10 cellular contexts compared by ENCODE assay signal in genomic region chr19:44758596-44758995, GRCh38. TPM values are rescaled to one million over a fixed set of nuclear protein-coding genes. Genes with fewer than 3 reads are reported as not detected.
DNase-seq lines count a peak whose midpoint lies in the region; ATAC-seq, FAIRE-seq and TF ChIP-seq lines count a peak whose summit lies in the region.
"Had no signal": no experiment of that assay in that cellular context is flagged by ENCODE, and none has a peak within 500 bp of the region (broad histone marks: within the 10 kb centered on the region; RNA-seq: fewer than 3 reads in every experiment).

No MANE protein-coding gene starts in this region.

- peak overlapping the region in 1 of 2 experiments; percentile 92; a peak in 3 of 6 replicates for H3K27ac ChIP-seq in A549
- no peak overlapping the region for H3K27ac ChIP-seq in HUES6 (ENCODE audit: low read depth, low read length)
- peak overlapping the region; percentile 90 to 100 (median 95) for H3K27ac ChIP-seq in esophagus squamous epithelium

- intact Hi-C loops in esophagus squamous epithelium (cut with DNase I): no loop called here

- peaks cover 58% of the 10 kb centered on the region for H3K4me1 ChIP-seq in A549
- H3K4me1 ChIP-seq in HUES6 (ENCODE audit: control insufficient read depth, insufficient read depth, low read length): peaks cover 26% of the 10 kb centered on the region
- peaks cover 41 to 73% (median 49%) of the 10 kb centered on the region in 3 donors for H3K4me1 ChIP-seq in esophagus squamous epithelium

- no peak for TF ChIP-seq EP300 in A549 (IDR thresholded peaks at IDR 0.05)

- FAIRE-seq in A549 (lab: Jason Lieb, UNC): no peak

- peak overlapping the region; percentile 82 to 86 (median 85) for H3K4me3 Mint-ChIP-seq in nephron

- H3K36me3 Mint-ChIP-seq in nephron (ENCODE audit: low read depth): peaks cover 10% of the 10 kb centered on the region

- no peaks in the 10 kb centered on the region for H3K9me3 ChIP-seq in A549
- no peaks in the 10 kb centered on the region for H3K9me3 ChIP-seq in HUES6 (ENCODE audit: control insufficient read depth, insufficient read depth, low read depth, low read length)
- H3K9me3 ChIP-seq in esophagus squamous epithelium: no peaks in the 10 kb centered on the region

- H3K4me1 Mint-ChIP-seq in nephron: peaks cover 36% of the 10 kb centered on the region

- no peak for TF ChIP-seq RAD21 in A549 (conservative IDR thresholded peaks at IDR 0.05 in 1 of 2, IDR thresholded peaks at IDR 0.05 in 1 of 2)

- CTCF ChIA-PET in A549 (lab: Yijun Ruan, JAX): interaction anchor here (1.3 to 48.5 kb wide), 3 partner anchors 10 to 33 kb away, joined by 3 to 1899 read pairs (median 175); no protein-coding TSS in a partner anchor

- no peaks in the 10 kb centered on the region for H3K9me3 Mint-ChIP-seq in nephron

- TF ChIP-seq POLR2A in A549 (IDR thresholded peaks at IDR 0.05; ENCODE audit: low read length) (no peak), esophagus squamous epithelium (IDR thresholded peaks at IDR 0.05) (no peak)

- TF ChIP-seq CTCF in A549 (IDR thresholded peaks at IDR 0.05) (no peak), esophagus squamous epithelium (IDR thresholded peaks at IDR 0.05) (no peak), nephron (IDR thresholded peaks at IDR 0.05; ENCODE audit: unreplicated experiment in 3 of 3) (no peak)

- POLR2A ChIA-PET in A549 (lab: Yijun Ruan, JAX): no interaction called here

- peak overlapping the region; percentile 58 to 79 (median 76) for H3K27ac Mint-ChIP-seq in nephron

- no peak overlapping the region for H3K4me3 ChIP-seq in A549
- H3K4me3 ChIP-seq in HUES6 (ENCODE audit: low read depth, low read length): peak overlapping the region; percentile 67
- H3K4me3 ChIP-seq in esophagus squamous epithelium: peak overlapping the region in 3 of 4 donors; percentile 39 to 61 (median 47)

- peaks cover 19% of the 10 kb centered on the region for H3K27me3 Mint-ChIP-seq in nephron (ENCODE audit: low read depth)

- peak overlapping the region; percentile 29 for H3K9ac ChIP-seq in HUES6 (ENCODE audit: low read length)

- peak in 1 of 2 experiments; percentile 11; a peak in 3 of 6 replicates for ATAC-seq in A549

- H3K36me3 ChIP-seq in HUES6 (ENCODE audit: control insufficient read depth, insufficient read depth, low read length): no peaks in the 10 kb centered on the region
- H3K36me3 ChIP-seq in esophagus squamous epithelium: peaks cover 41 to 78% (median 46%) of the 10 kb centered on the region in 3 donors

- no peak overlapping the region for H3K4me2 ChIP-seq in A549

- DNase-seq in A549 (ENCODE audit: low read depth in 1 of 2, low spot score in 1 of 2) (peak in 1 of 2 experiments; percentile 76), esophagus squamous epithelium (lab: John Stamatoyannopoulos, UW) (no peak), NCI-H2107 treated with DMSO at 0.1 percent for 48 hours (lab: John Stamatoyannopoulos, UW; ENCODE audit: unreplicated experiment) (no peak), 8988T (no peak), cortex of kidney (lab: John Stamatoyannopoulos, UW) (no peak)
- no peak for DNase-seq in effector CD8-positive, alpha-beta T cell (lab: John Stamatoyannopoulos, UW)
- DNase-seq: DMS79, NCI-H2171 had no signal

- 74% methylated on average over 9 of the region's 9 CpGs for WGBS in A549 (ENCODE audit: missing lambda C conversion rate)
- WGBS in esophagus squamous epithelium, 2 donors: 57 to 84% methylated on average over 5 to 7 of the region's 9 CpGs

- H3K27me3 ChIP-seq in HUES6 (ENCODE audit: control insufficient read depth, insufficient read depth, low read length): peaks cover 40% of the 10 kb centered on the region
- H3K27me3 ChIP-seq in esophagus squamous epithelium: no peaks in the 10 kb centered on the region

TF ChIP-seq in A549, 52 proteins besides CTCF, POLR2A, EP300 and RAD21:
- TF ChIP-seq KDM5A (IDR thresholded peaks at IDR 0.05) (no peak), FOSL2 (IDR thresholded peaks at IDR 0.05) (no peak), FOSL2 (CRISPR knock-in tag; IDR thresholded peaks at IDR 0.05) (no peak), TFCP2L1 (CRISPR knock-in tag; IDR thresholded peaks at IDR 0.05) (0 out of 2 replicates have a peak, but pooled peaks have one; percentile 34), HOXB5 (CRISPR knock-in tag; IDR thresholded peaks at IDR 0.05) (no peak), ZFP36 (IDR thresholded peaks at IDR 0.05; ENCODE audit: borderline replicate concordance, partially characterized antibody) (peak; percentile 77), HOXA7 (CRISPR knock-in tag; IDR thresholded peaks at IDR 0.05) (no peak), HEYL (CRISPR knock-in tag; IDR thresholded peaks at IDR 0.05) (no peak), JUN (IDR thresholded peaks at IDR 0.05) (peak in 1 of 2 experiments; percentile 46; a peak in 2 of 5 replicates)
TF ChIP-seq in A549: peak in this region for 3.

RNA-seq across cellular contexts. Expression of gene BCL3, which starts 10.1 kb away (rescaled TPM):
- polyA plus RNA-seq in A549 (2011; rRNA removed) (22.6 and 25.3 TPM in 2 replicates), A549 (2017; fragmentation: RNase III; extraction: RNeasy Plus Mini Kit Qiagen cat#74134 plus additional on column Dnase treatment) (49.6 to 80.7 TPM (median 72.1 TPM) in 3 replicates)
- 103 and 138 TPM in 2 replicates for polyA plus RNA-seq in A549 (2012; cell fraction: cytosol; rRNA removed)
- polyA plus RNA-seq in A549 (2012; cell fraction: nucleus; rRNA removed): 302 and 387 TPM in 2 replicates
- polyA minus RNA-seq in A549 (2011; rRNA and poly(A)+ RNA removed): 27.4 and 33.8 TPM in 2 replicates
- 10 to 100 TPM; 26.6 to 88.9 (median 51.4) TPM for total RNA-seq in esophagus squamous epithelium

RNA-seq across cellular contexts. Expression of gene CBLC, which starts 19.1 kb away (rescaled TPM):
- polyA plus RNA-seq in A549 (2011; rRNA removed) (not detected in 2 replicates), A549 (2017; fragmentation: RNase III; extraction: RNeasy Plus Mini Kit Qiagen cat#74134 plus additional on column Dnase treatment) (not detected in 3 replicates)
- 0.09 and 0.16 TPM in 2 replicates for polyA plus RNA-seq in A549 (2012; cell fraction: cytosol; rRNA removed)
- polyA plus RNA-seq in A549 (2012; cell fraction: nucleus; rRNA removed): 0.16 and 0.21 TPM in 2 replicates
- 0.29 TPM in 1 of 2 replicates, not detected in the other for polyA minus RNA-seq in A549 (2011; rRNA and poly(A)+ RNA removed)
- total RNA-seq in esophagus squamous epithelium: 10 to 100 TPM; 26.9 to 75.7 (median 49.1) TPM

RNA-seq across cellular contexts. Expression of gene BCAM, which starts 50.3 kb away (rescaled TPM):
- polyA plus RNA-seq in A549 (2011; rRNA removed) (15.2 and 18.4 TPM in 2 replicates), A549 (2017; fragmentation: RNase III; extraction: RNeasy Plus Mini Kit Qiagen cat#74134 plus additional on column Dnase treatment) (77.5 to 102 TPM (median 88.1 TPM) in 3 replicates)
- 62.2 and 88.1 TPM in 2 replicates for polyA plus RNA-seq in A549 (2012; cell fraction: cytosol; rRNA removed)
- 183 and 239 TPM in 2 replicates for polyA plus RNA-seq in A549 (2012; cell fraction: nucleus; rRNA removed)
- polyA minus RNA-seq in A549 (2011; rRNA and poly(A)+ RNA removed): 8.1 and 25.5 TPM in 2 replicates
- 10 to 100 TPM in 3 of 4 donors, 1 to 10 TPM in 1; 7.2 to 24.8 (median 17.6) TPM for total RNA-seq in esophagus squamous epithelium

RNA-seq across cellular contexts. Expression of gene CEACAM16, which starts 59.6 kb away (rescaled TPM):
- polyA plus RNA-seq in A549 (2011; rRNA removed) (not detected in 2 replicates), A549 (2017; fragmentation: RNase III; extraction: RNeasy Plus Mini Kit Qiagen cat#74134 plus additional on column Dnase treatment) (0.08 to 0.11 TPM in 2 of 3 replicates, not detected in the other)
- 0.03 TPM in 1 of 2 replicates, not detected in the other for polyA plus RNA-seq in A549 (2012; cell fraction: cytosol; rRNA removed)
- polyA plus RNA-seq in A549 (2012; cell fraction: nucleus; rRNA removed): 0.34 and 0.50 TPM in 2 replicates
- polyA minus RNA-seq in A549 (2011; rRNA and poly(A)+ RNA removed): 0.34 and 0.58 TPM in 2 replicates
- total RNA-seq in esophagus squamous epithelium: not detected
